ENCODE assay signal across 36 cellular contexts in genomic region chr2:11038641-11039040, GRCh38.
"Had no signal": no experiment of that assay in that cellular context is flagged by ENCODE, and none has a peak within 500 bp of the region (broad histone marks: within the 10 kb centered on the region; RNA-seq: fewer than 3 reads in every experiment).

No MANE protein-coding gene starts in this region.

- H3K27me3 ChIP-seq: MG63 had no signal

- DNase-seq: Kasumi-1, MG63, MM.1S, MV-4-11, NCI-H1048, NCI-H1092, NCI-H1092 treated with DMSO at 0.1 percent for 48 hours, NCI-H1105, NCI-H1105 treated with DMSO at 0.1 percent for 48 hours, NCI-H1417, NCI-H1417 treated with DMSO at 0.1 percent for 48 hours, NCI-H1436, NCI-H1436 treated with DMSO at 0.1 percent for 48 hours, NCI-H146, NCI-H1694, NCI-H1694 treated with DMSO at 0.1 percent for 48 hours, NCI-H187, NCI-H187 treated with DMSO at 0.1 percent for 48 hours, NCI-H1930, NCI-H2029, NCI-H2029 treated with DMSO at 0.1 percent for 48 hours, NCI-H2081, NCI-H2081 treated with DMSO at 0.1 percent for 48 hours, NCI-H2107, NCI-H2171, NCI-H2171 treated with DMSO at 0.1 percent for 48 hours, NCI-H2227 treated with DMSO at 0.1 percent for 48 hours, NCI-H226, NCI-H345, NCI-H446, NCI-H446 treated with DMSO at 0.1 percent for 48 hours, NCI-H510A, NCI-H510A treated with DMSO at 0.1 percent for 48 hours, NCI-H524, NCI-H524 treated with DMSO at 0.1 percent for 48 hours, NCI-H526 had no signal

- H3K4me3 ChIP-seq: MG63 had no signal

- H3K36me3 ChIP-seq: MG63 had no signal
